11 cellular contexts compared by ENCODE assay signal in the genomic region with DNA sequence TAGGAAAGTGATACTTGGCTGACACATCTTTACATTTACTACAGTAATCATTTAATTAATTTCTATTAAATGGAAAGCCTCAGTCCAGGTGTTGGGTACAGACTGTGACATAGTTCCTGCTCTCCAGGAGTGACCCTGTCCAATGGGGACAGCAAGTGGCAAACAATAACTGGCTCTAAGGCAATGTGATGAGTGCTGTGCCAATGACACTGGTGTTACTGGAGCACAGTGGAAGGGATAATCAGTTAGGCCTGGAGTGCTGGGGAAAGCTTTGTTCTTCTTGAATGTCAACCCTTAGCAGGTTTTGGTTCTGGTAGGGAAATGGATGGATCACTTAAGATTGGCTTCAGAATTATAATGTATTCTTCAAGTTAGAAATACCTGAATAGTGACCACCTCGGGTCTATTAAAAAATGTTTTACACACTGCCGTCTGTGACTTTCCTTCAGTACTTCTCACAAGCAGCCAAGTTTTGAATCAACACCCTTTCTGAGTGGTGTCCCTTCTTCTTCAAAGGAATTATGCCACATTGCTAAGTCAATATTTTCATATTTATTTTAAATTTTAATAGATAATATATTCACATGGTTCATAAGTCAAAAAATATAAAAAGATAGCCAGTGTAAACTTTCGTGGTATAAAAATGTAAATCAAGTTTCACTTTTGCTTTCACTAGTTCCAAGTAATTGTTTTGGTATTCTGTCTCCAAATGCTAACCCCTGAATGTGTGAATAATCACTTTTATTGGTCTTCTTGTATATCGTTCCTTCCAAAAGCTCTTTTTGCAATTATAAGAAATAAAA. TPM values are rescaled to one million over a fixed set of nuclear protein-coding genes. Genes with fewer than 3 reads are reported as not detected.
DNase-seq lines count a peak whose midpoint lies in the region; ATAC-seq and TF ChIP-seq lines count a peak whose summit lies in the region.
"Had no signal": no experiment of that assay in that cellular context is flagged by ENCODE, and none has a peak within 500 bp of the region (broad histone marks: within the 10 kb centered on the region; RNA-seq: fewer than 3 reads in every experiment).

No MANE protein-coding gene starts in this region.

- H3K9ac ChIP-seq in adipocyte (ENCODE audit: low read length) = peak overlapping the region; percentile 64

- peaks cover 44% of the 10 kb centered on the region for H3K4me1 Mint-ChIP-seq in activated T-cell treated with anti-CD3 and anti-CD28 coated beads, Interleukin-2, amount 50 U/mL, for 4 hours (ENCODE audit: low read depth)
- H3K4me1 Mint-ChIP-seq: neural crest cell had no signal

- H3K4me3 Mint-ChIP-seq in activated T-cell treated with anti-CD3 and anti-CD28 coated beads, Interleukin-2, amount 50 U/mL, for 4 hours = peak overlapping the region; percentile 76
- H3K4me3 Mint-ChIP-seq: neural crest cell had no signal

- intact Hi-C loops in lower lobe of right lung (cut with DNase I) = no loop called here

- ATAC-seq in activated T-cell treated with anti-CD3 and anti-CD28 coated beads, Interleukin-2, amount 50 U/mL, for 4 hours = peak; percentile 58 to 67
- ATAC-seq in lower lobe of right lung (peak in 1 of 2 donors; percentile 65), thoracic aorta (ENCODE audit: insufficient number of reproducible peaks, low FRiP score, low read depth) (no peak), HG02759 (IDR thresholded peaks at IDR 0.05; ENCODE audit: unreplicated experiment) (no peak), HG03095 (IDR thresholded peaks at IDR 0.05; ENCODE audit: unreplicated experiment) (no peak), HG03354 (IDR thresholded peaks at IDR 0.05; ENCODE audit: poor library complexity, severe bottlenecking, unreplicated experiment) (no peak)

- H3K9me3 ChIP-seq in adipocyte (ENCODE audit: control insufficient read depth, low read length) (no peaks in the 10 kb centered on the region), lower lobe of right lung (no peaks in the 10 kb centered on the region), thoracic aorta (no peaks in the 10 kb centered on the region)

- H3K4me3 ChIP-seq in adipocyte (ENCODE audit: low read length) (peak overlapping the region; percentile 77), lower lobe of right lung (peak overlapping the region; percentile 33), thoracic aorta (peak overlapping the region; percentile 55)

- no peaks in the 10 kb centered on the region for H3K27me3 ChIP-seq in adipocyte (replicated peaks; ENCODE audit: control insufficient read depth, insufficient read depth, low read length)
- H3K27me3 ChIP-seq in lower lobe of right lung (ENCODE audit: low read depth) = no peaks in the 10 kb centered on the region
- no peaks in the 10 kb centered on the region for H3K27me3 ChIP-seq in thoracic aorta (replicated peaks; ENCODE audit: insufficient read depth)

- peaks cover 47% of the 10 kb centered on the region for H3K36me3 Mint-ChIP-seq in activated T-cell treated with anti-CD3 and anti-CD28 coated beads, Interleukin-2, amount 50 U/mL, for 4 hours (ENCODE audit: insufficient read depth)

- no peaks in the 10 kb centered on the region for H3K9me3 Mint-ChIP-seq in activated T-cell treated with anti-CD3 and anti-CD28 coated beads, Interleukin-2, amount 50 U/mL, for 4 hours
- H3K9me3 Mint-ChIP-seq: neural crest cell had no signal

- no peak for TF ChIP-seq CTCF in lower lobe of right lung (IDR thresholded peaks at IDR 0.05)
- no peak for TF ChIP-seq CTCF in thoracic aorta (IDR thresholded peaks at IDR 0.05)

- H3K36me3 ChIP-seq in adipocyte (ENCODE audit: control insufficient read depth, insufficient read depth, low read length, severe bottlenecking) (peaks cover 55% of the 10 kb centered on the region), lower lobe of right lung (peaks cover 67% of the 10 kb centered on the region), thoracic aorta (peaks cover 19% of the 10 kb centered on the region)

- peaks cover 17% of the 10 kb centered on the region for H3K4me1 ChIP-seq in adipocyte (ENCODE audit: control insufficient read depth, insufficient read depth, low read length)
- peaks cover 7% of the 10 kb centered on the region for H3K4me1 ChIP-seq in lower lobe of right lung
- H3K4me1 ChIP-seq in thoracic aorta (ENCODE audit: control insufficient read depth in 1 of 2, low read depth in 2 of 2) = peaks cover 7 to 39% of the 10 kb centered on the region in 2 donors

- no peak for DNase-seq in activated T-cell treated with anti-CD3 and anti-CD28 coated beads, Interleukin-2, amount 50 U/mL, for 4 hours
- no peak for DNase-seq in activated T-cell treated with anti-CD3 and anti-CD28 coated beads for 4 hours
- no peak for DNase-seq in adipocyte (ENCODE audit: low read depth)
- no peak for DNase-seq in lower lobe of right lung
- DNase-seq in thoracic aorta (ENCODE audit: low spot score) = no peak
- DNase-seq: NCI-H2107, SW 1271 had no signal

- H3K27ac ChIP-seq in lower lobe of right lung (peak overlapping the region; percentile 66), thoracic aorta (peak overlapping the region; percentile 48 to 55)

- H3K27me3 Mint-ChIP-seq in activated T-cell treated with anti-CD3 and anti-CD28 coated beads, Interleukin-2, amount 50 U/mL, for 4 hours (ENCODE audit: low read depth) = no peaks in the 10 kb centered on the region

RNA-seq across cellular contexts. Expression of a gene that starts 9.6 kb away (rescaled TPM):
- 10 to 100 TPM; 38.1 to 44.6 (median 41.0) TPM for total RNA-seq in activated T-cell treated with anti-CD3 and anti-CD28 coated beads, Interleukin-2, amount 50 U/mL, for 4 hours
- total RNA-seq in lower lobe of right lung (42.9 TPM), thoracic aorta (10 to 100 TPM; 26.1 to 34.7 TPM)

RNA-seq across cellular contexts. Expression of a gene that starts 57.1 kb away (rescaled TPM):
- 10 to 100 TPM; 49.3 to 52.2 (median 52.2) TPM for total RNA-seq in activated T-cell treated with anti-CD3 and anti-CD28 coated beads, Interleukin-2, amount 50 U/mL, for 4 hours
- total RNA-seq in lower lobe of right lung = 12.7 TPM
- 10 to 100 TPM; 14.4 to 20.8 TPM for total RNA-seq in thoracic aorta

Comparison
In these comparisons a context has a peak if more than half of its experiments do, and no peak if none do; other contexts are left out.
1. ATAC-seq: peak in activated T-cell treated with anti-CD3 and anti-CD28 coated beads, Interleukin-2, amount 50 U/mL, for 4 hours (2 of 2); none in thoracic aorta (single experiment), HG02759 (single experiment), HG03095 (single experiment) and HG03354 (single experiment).
2. Peak in every context shown above with its lines, with median percentiles within 50 percentile points of each other: H3K4me3 ChIP-seq.